Comparison of ENCODE assay signal across 1 cellular context in the genomic region with DNA sequence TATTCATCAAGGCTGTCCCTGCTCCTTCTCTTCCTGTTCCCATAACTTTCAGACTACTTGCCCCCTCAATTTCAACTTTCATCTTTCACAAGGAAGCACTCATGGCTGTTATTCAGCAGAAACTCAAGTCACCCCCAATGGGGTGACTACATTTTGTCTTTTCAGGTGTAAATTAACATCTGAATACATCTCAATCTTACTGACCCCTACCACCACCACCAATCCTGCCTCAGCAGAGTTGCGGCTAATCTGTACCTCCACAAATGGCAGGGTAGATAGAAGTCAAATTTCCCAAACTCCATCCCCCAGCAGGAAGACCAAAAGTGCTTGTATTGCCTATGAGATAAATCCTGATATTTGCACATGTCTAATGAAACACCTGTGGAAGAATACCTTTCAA.
TF ChIP-seq lines count a peak whose summit lies in the region.

No MANE protein-coding gene starts in this region.

TF ChIP-seq in WTC11, 78 proteins besides CTCF, POLR2A, EP300 and RAD21:
- no peak for TF ChIP-seq KAT7 (CRISPR knock-in tag; IDR thresholded peaks at IDR 0.05; ENCODE audit: borderline replicate concordance)
- no peak for TF ChIP-seq ZNF396 (CRISPR knock-in tag; IDR thresholded peaks at IDR 0.05; ENCODE audit: borderline replicate concordance)
- TF ChIP-seq USF2 (CRISPR knock-in tag; IDR thresholded peaks at IDR 0.05): no peak
- TF ChIP-seq NFE2L1 (CRISPR knock-in tag; IDR thresholded peaks at IDR 0.05): no peak
- TF ChIP-seq, protein P1, sequence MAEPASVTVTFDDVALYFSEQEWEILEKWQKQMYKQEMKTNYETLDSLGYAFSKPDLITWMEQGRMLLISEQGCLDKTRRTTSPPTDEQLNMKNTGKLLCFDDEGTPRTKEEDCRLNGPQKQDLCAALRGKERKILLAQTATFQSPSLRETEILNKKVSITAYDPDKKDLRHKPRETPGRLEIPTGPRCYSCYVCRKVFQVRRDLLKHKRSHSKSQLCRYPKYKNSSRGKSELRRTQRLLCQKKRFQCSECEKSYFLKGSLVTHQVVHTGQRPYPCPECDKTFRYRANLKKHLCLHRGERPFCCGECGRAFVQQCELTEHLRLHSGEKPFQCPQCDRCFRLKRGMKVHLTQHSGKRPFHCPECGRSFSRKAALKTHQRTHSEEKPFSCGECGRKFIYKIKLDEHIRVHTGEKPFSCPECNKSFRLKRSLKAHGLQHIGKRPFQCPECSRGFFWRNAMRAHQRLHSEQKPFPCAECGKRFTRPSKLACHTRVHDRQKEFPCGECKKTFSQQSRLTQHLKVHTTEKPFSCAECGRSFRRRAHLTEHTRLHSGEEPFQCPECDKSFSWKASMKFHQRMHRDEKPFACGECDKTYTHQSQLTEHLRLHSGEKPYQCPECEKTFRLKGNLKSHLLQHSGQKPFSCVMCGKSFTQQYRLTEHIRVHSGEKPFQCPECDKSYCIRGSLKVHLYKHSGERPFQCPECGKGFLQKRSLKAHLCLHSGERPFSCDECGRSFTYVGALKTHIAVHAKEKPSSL (CRISPR knock-in tag; conservative IDR thresholded peaks at IDR 0.05): no peak
- no peak for TF ChIP-seq SP1 (CRISPR knock-in tag; conservative IDR thresholded peaks at IDR 0.05)
- TF ChIP-seq, protein P2, sequence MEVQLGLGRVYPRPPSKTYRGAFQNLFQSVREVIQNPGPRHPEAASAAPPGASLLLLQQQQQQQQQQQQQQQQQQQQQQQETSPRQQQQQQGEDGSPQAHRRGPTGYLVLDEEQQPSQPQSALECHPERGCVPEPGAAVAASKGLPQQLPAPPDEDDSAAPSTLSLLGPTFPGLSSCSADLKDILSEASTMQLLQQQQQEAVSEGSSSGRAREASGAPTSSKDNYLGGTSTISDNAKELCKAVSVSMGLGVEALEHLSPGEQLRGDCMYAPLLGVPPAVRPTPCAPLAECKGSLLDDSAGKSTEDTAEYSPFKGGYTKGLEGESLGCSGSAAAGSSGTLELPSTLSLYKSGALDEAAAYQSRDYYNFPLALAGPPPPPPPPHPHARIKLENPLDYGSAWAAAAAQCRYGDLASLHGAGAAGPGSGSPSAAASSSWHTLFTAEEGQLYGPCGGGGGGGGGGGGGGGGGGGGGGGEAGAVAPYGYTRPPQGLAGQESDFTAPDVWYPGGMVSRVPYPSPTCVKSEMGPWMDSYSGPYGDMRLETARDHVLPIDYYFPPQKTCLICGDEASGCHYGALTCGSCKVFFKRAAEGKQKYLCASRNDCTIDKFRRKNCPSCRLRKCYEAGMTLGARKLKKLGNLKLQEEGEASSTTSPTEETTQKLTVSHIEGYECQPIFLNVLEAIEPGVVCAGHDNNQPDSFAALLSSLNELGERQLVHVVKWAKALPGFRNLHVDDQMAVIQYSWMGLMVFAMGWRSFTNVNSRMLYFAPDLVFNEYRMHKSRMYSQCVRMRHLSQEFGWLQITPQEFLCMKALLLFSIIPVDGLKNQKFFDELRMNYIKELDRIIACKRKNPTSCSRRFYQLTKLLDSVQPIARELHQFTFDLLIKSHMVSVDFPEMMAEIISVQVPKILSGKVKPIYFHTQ (CRISPR knock-in tag; IDR thresholded peaks at IDR 0.05): no peak
- TF ChIP-seq SOX15 (CRISPR knock-in tag; IDR thresholded peaks at IDR 0.05): no peak
- no peak for TF ChIP-seq ZNF317 (CRISPR knock-in tag; IDR thresholded peaks at IDR 0.05; ENCODE audit: borderline replicate concordance, low read depth)
